11 cellular contexts compared by ENCODE assay signal in genomic region chr3:71031914-71032521, GRCh38.
DNase-seq lines count a peak whose midpoint lies in the region; ATAC-seq and TF ChIP-seq lines count a peak whose summit lies in the region.
"Had no signal": no experiment of that assay in that cellular context is flagged by ENCODE, and none has a peak within 500 bp of the region (broad histone marks: within the 10 kb centered on the region; RNA-seq: fewer than 3 reads in every experiment).

No MANE protein-coding gene starts in this region.

- peak overlapping the region; percentile 5 to 61 for H3K27ac ChIP-seq in lung (ENCODE audit: low read depth in 1 of 2, low read length in 1 of 2)
- H3K27ac ChIP-seq: brain microvascular endothelial cell had no signal

- H3K4me1 Mint-ChIP-seq in natural killer cell = peaks cover 61 to 62% of the 10 kb centered on the region in 2 donors
- H3K4me1 Mint-ChIP-seq in natural killer cell treated with Interleukin-12 subunit alpha and Interleukin-12 subunit beta and Interleukin-15 and Interleukin-18, amount 100 ng/mL, for 72 hours (ENCODE audit: low read depth in 2 of 2) = peaks cover 42 to 51% of the 10 kb centered on the region in 2 donors
- peaks cover 48% of the 10 kb centered on the region for H3K4me1 Mint-ChIP-seq in activated T-helper 17 cell treated with anti-CD3 and anti-CD28 coated beads, Interleukin-2, amount 50 U/mL, for 72 hours

- H3K9me3 Mint-ChIP-seq in natural killer cell = no peaks in the 10 kb centered on the region
- no peaks in the 10 kb centered on the region for H3K9me3 Mint-ChIP-seq in natural killer cell treated with Interleukin-12 subunit alpha and Interleukin-12 subunit beta and Interleukin-15 and Interleukin-18, amount 100 ng/mL, for 72 hours
- no peaks in the 10 kb centered on the region for H3K9me3 Mint-ChIP-seq in activated T-helper 17 cell treated with anti-CD3 and anti-CD28 coated beads, Interleukin-2, amount 50 U/mL, for 72 hours

- H3K4me3 ChIP-seq in lung = no peak overlapping the region
- H3K4me3 ChIP-seq: skin epidermis had no signal

- peak overlapping the region; percentile 22 to 84 for H3K27ac Mint-ChIP-seq in natural killer cell
- H3K27ac Mint-ChIP-seq in natural killer cell treated with Interleukin-12 subunit alpha and Interleukin-12 subunit beta and Interleukin-15 and Interleukin-18, amount 100 ng/mL, for 72 hours = peak overlapping the region in 1 of 2 donors; percentile 64
- H3K27ac Mint-ChIP-seq in activated T-helper 17 cell treated with anti-CD3 and anti-CD28 coated beads, Interleukin-2, amount 50 U/mL, for 72 hours = peak overlapping the region; percentile 77

- no peaks in the 10 kb centered on the region for H3K36me3 Mint-ChIP-seq in natural killer cell
- no peaks in the 10 kb centered on the region for H3K36me3 Mint-ChIP-seq in natural killer cell treated with Interleukin-12 subunit alpha and Interleukin-12 subunit beta and Interleukin-15 and Interleukin-18, amount 100 ng/mL, for 72 hours
- H3K36me3 Mint-ChIP-seq in activated T-helper 17 cell treated with anti-CD3 and anti-CD28 coated beads, Interleukin-2, amount 50 U/mL, for 72 hours (ENCODE audit: low read depth) = peaks cover 99% of the 10 kb centered on the region

- H3K27me3 ChIP-seq in lung (ENCODE audit: control insufficient read depth, insufficient read depth) = no peaks in the 10 kb centered on the region
- H3K27me3 ChIP-seq: brain microvascular endothelial cell had no signal

- peak in 1 of 3 donors; percentile 22 for ATAC-seq in natural killer cell
- ATAC-seq in natural killer cell treated with Interleukin-12 subunit alpha and Interleukin-12 subunit beta and Interleukin-15 and Interleukin-18, amount 100 ng/mL, for 72 hours = no peak
- ATAC-seq in activated T-helper 17 cell treated with anti-CD3 and anti-CD28 coated beads, Interleukin-2, amount 50 U/mL, for 72 hours (replicated peaks) = no peak
- no peak for ATAC-seq in lung (ENCODE audit: insufficient read depth, low FRiP score)
- no peak for ATAC-seq in HG02623 (IDR thresholded peaks at IDR 0.05; ENCODE audit: unreplicated experiment)

- no peaks in the 10 kb centered on the region for H3K27me3 Mint-ChIP-seq in natural killer cell (ENCODE audit: low read depth in 2 of 2)
- H3K27me3 Mint-ChIP-seq in natural killer cell treated with Interleukin-12 subunit alpha and Interleukin-12 subunit beta and Interleukin-15 and Interleukin-18, amount 100 ng/mL, for 72 hours = no peaks in the 10 kb centered on the region
- H3K27me3 Mint-ChIP-seq in activated T-helper 17 cell treated with anti-CD3 and anti-CD28 coated beads, Interleukin-2, amount 50 U/mL, for 72 hours = no peaks in the 10 kb centered on the region

- in situ Hi-C loops in KBM-7 (cut with MboI; ENCODE audit: low pct_unique_long_range_greater_than_20kb, low sequenced_read_pairs) = no loop called here

- TF ChIP-seq CTCF in natural killer cell (IDR thresholded peaks at IDR 0.05) = no peak
- TF ChIP-seq CTCF in lung (IDR thresholded peaks at IDR 0.05; ENCODE audit: control extremely low read depth, extremely low read depth) = no peak

- H3K4me1 ChIP-seq in lung (ENCODE audit: control insufficient read depth in 2 of 2, insufficient read depth in 2 of 2, low read length in 2 of 2) = peaks cover 17 to 46% of the 10 kb centered on the region in 2 donors

- H3K4me3 Mint-ChIP-seq in natural killer cell = no peak overlapping the region
- no peak overlapping the region for H3K4me3 Mint-ChIP-seq in natural killer cell treated with Interleukin-12 subunit alpha and Interleukin-12 subunit beta and Interleukin-15 and Interleukin-18, amount 100 ng/mL, for 72 hours
- peak overlapping the region; percentile 45 for H3K4me3 Mint-ChIP-seq in activated T-helper 17 cell treated with anti-CD3 and anti-CD28 coated beads, Interleukin-2, amount 50 U/mL, for 72 hours

- whole genome bisulfite sequencing in lung, 2 donors = 68 to 77% methylated on average over 13 of the region's 13 CpGs

- H3K9me3 ChIP-seq in lung (ENCODE audit: control insufficient read depth in 2 of 2, insufficient read depth in 1 of 2, low read length in 1 of 2) = no peaks in the 10 kb centered on the region

- DNase-seq in natural killer cell (no peak), lung (ENCODE audit: low spot score) (no peak), DMS 273 (lab: John Stamatoyannopoulos, UW; ENCODE audit: unreplicated experiment) (no peak), KBM-7 (no peak)
- DNase-seq in natural killer cell treated with Interleukin-12 subunit alpha and Interleukin-12 subunit beta and Interleukin-15 and Interleukin-18, amount 100 ng/mL, for 72 hours (ENCODE audit: low spot score) = no peak
- no peak for DNase-seq in activated CD8-positive, alpha-beta memory T cell treated with anti-CD3 and anti-CD28 coated beads, Interleukin-2, amount 50 U/mL, for 4 hours
- DNase-seq: brain microvascular endothelial cell, COR-L47 had no signal

- peaks cover 5 to 14% of the 10 kb centered on the region in 2 donors for H3K36me3 ChIP-seq in lung (ENCODE audit: control insufficient read depth in 2 of 2, insufficient read depth in 2 of 2, low read length in 2 of 2)

- intact Hi-C loops in natural killer cell (cut with micrococcal nuclease) = no loop called here
